Comparison of ENCODE assay signal across 27 cellular contexts in the genomic region with DNA sequence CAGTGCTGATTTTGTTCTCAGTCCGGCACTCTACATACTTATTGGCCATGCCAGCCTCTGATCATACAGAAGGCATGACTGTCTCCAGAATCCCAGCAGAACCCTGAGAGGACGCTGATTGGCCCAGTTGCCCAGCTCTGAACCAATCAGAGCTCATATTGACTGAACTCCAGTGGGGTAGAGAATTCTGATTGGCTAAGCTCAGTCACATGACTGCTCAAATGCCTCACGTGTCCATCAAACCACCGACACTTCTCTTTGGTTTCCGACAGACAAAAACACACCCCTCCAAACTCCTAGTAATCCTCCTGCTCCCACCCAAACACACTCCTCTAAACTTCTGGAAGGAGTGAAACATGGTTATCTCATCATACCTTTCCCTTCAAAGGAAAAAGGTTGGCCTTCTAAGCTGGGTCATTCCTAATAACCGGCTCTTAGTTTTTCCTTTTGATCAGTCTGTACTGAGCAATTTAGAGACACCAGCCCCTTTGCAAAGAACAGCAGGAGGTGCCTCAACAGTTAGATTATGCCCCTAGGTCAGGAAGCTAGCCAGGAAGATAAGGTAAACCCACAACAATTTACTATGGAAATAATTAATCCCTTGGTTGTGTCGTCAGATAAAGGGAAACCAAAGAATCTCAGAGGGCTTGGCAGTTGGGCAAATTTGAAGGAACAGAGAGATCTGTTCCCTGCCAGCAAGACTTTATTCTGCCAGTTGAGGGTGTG.
DNase-seq lines count a peak whose midpoint lies in the region; ATAC-seq, FAIRE-seq and TF ChIP-seq lines count a peak whose summit lies in the region.
"Had no signal": no experiment of that assay in that cellular context is flagged by ENCODE, and none has a peak within 500 bp of the region (broad histone marks: within the 10 kb centered on the region; RNA-seq: fewer than 3 reads in every experiment).

No MANE protein-coding gene starts in this region.

- TF ChIP-seq RAD21 in Ishikawa (IDR thresholded peaks at IDR 0.05; ENCODE audit: low read depth): no peak

- DNase-seq in H54 (ENCODE audit: insufficient read length, low spot score) (peak; percentile 25), RWPE1 (ENCODE audit: low spot score) (peak; percentile 44), iPS-NIHi11 (ENCODE audit: low spot score) (peak; percentile 58), GM12891 (ENCODE audit: insufficient read length, low spot score) (no peak)
- DNase-seq: activated CD4-positive, alpha-beta T cell treated with anti-CD3 and anti-CD28 coated beads for 4 hours; activated T-cell treated with anti-CD3 and anti-CD28 coated beads, Interleukin-2, amount 50 U/mL, for 4 hours; brain microvascular endothelial cell; DMS79; effector CD8-positive, alpha-beta T cell; foreskin fibroblast; heart right ventricle; left ventricle myocardium inferior; naive thymus-derived CD4-positive, alpha-beta T cell; NCI-H1417 treated with DMSO at 0.1 percent for 48 hours; NCI-H510A treated with DMSO at 0.1 percent for 48 hours; Peyer's patch; SJCRH30; stimulated activated CD4-positive, alpha-beta T cell treated with anti-CD3 and anti-CD28 coated beads, Interleukin-2, amount 100 ng/mL, for 48 hours; substantia nigra; T-cell had no signal

- H3K27ac ChIP-seq in RWPE1: no peak overlapping the region
- H3K27ac ChIP-seq: BLaER1, brain microvascular endothelial cell, heart right ventricle, left ventricle myocardium inferior, Peyer's patch, SJCRH30, skin epidermis had no signal

- no peak for TF ChIP-seq EP300 in Ishikawa (IDR thresholded peaks at IDR 0.05; ENCODE audit: borderline replicate concordance)

- POLR2A ChIA-PET in RWPE1 (lab: Yijun Ruan, JAX; ENCODE audit: low non-redundant PET): no interaction called here

- FAIRE-seq in H54 (lab: Jason Lieb, UNC) (no peak), GM12891 (lab: Jason Lieb, UNC) (no peak)
- FAIRE-seq: TTC549 had no signal

- CTCF ChIA-PET in RWPE1 (lab: Yijun Ruan, JAX): no interaction called here

- no peak for ATAC-seq in GM21367 (IDR thresholded peaks at IDR 0.05; ENCODE audit: unreplicated experiment)
- no peak for ATAC-seq in HG03439 (IDR thresholded peaks at IDR 0.05; ENCODE audit: unreplicated experiment)
- ATAC-seq: activated T-cell treated with anti-CD3 and anti-CD28 coated beads, Interleukin-2, amount 50 U/mL, for 4 hours; heart right ventricle; naive thymus-derived CD4-positive, alpha-beta T cell; stimulated activated effector memory CD8-positive, alpha-beta T cell treated with anti-CD3 and anti-CD28 coated beads, Interleukin-12 subunit alpha, Interleukin-12 subunit beta, amount 100 ng/mL, for 72 hours; T-cell had no signal

- no peak for TF ChIP-seq CTCF in RWPE1 (conservative IDR thresholded peaks at IDR 0.05; ENCODE audit: low read depth)

- TF ChIP-seq POLR2A in H54 (IDR thresholded peaks at IDR 0.05; ENCODE audit: low read depth, low read length): no peak
- no peak for TF ChIP-seq POLR2A in GM12891 (IDR thresholded peaks at IDR 0.05; ENCODE audit: low read depth, low read length)

TF ChIP-seq in Ishikawa, 13 proteins besides CTCF, POLR2A, EP300 and RAD21:
- no peak for TF ChIP-seq TAF1 (IDR thresholded peaks at IDR 0.05; ENCODE audit: low read depth)
- no peak for TF ChIP-seq YY1 (IDR thresholded peaks at IDR 0.05; ENCODE audit: low read depth)
- peak; percentile 62 for TF ChIP-seq USF1 (IDR thresholded peaks at IDR 0.05)
- TF ChIP-seq, protein P1, sequence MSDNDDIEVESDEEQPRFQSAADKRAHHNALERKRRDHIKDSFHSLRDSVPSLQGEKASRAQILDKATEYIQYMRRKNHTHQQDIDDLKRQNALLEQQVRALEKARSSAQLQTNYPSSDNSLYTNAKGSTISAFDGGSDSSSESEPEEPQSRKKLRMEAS (IDR thresholded peaks at IDR 0.05): no peak
- no peak for TF ChIP-seq CEBPB (IDR thresholded peaks at IDR 0.05)

TF ChIP-seq in GM12891, 5 proteins besides CTCF, POLR2A, EP300 and RAD21:
- TF ChIP-seq TAF1 (IDR thresholded peaks at IDR 0.05; ENCODE audit: low read depth, low read length) (no peak), POLR2AphosphoS5 (IDR thresholded peaks at IDR 0.05; ENCODE audit: low read depth, low read length) (no peak), SPI1 (IDR thresholded peaks at IDR 0.05; ENCODE audit: low read depth, low read length) (no peak), POU2F2 (IDR thresholded peaks at IDR 0.05; ENCODE audit: low read depth, low read length) (no peak), PAX5 (IDR thresholded peaks at IDR 0.05; ENCODE audit: insufficient read depth, low read length, severe bottlenecking) (no peak)
TF ChIP-seq in GM12891: peak in this region for 0.
